Comparison of ENCODE assay signal across 22 cellular contexts in genomic region chr4:107376293-107376692, GRCh38.
"Had no signal": no experiment of that assay in that cellular context is flagged by ENCODE, and none has a peak within 500 bp of the region (broad histone marks: within the 10 kb centered on the region; RNA-seq: fewer than 3 reads in every experiment).

No MANE protein-coding gene starts in this region.

- H3K27ac ChIP-seq: KMS-11, SJSA1 had no signal

- ATAC-seq: activated CD8-positive, alpha-beta memory T cell treated with anti-CD3 and anti-CD28 coated beads, Interleukin-2, amount 10 ng/mL, durations not matched to agents 7 days and 5 days; activated naive CD4-positive, alpha-beta T cell treated with anti-CD3 and anti-CD28 coated beads, Interleukin-2, amount 50 U/mL, for 72 hours; activated naive CD8-positive, alpha-beta T cell treated with anti-CD3 and anti-CD28 coated beads, Interleukin-2, amount 50 U/mL, for 24 hours; PC-3 had no signal

- H3K9me3 ChIP-seq: SJSA1 had no signal

- H3K36me3 ChIP-seq: SJSA1 had no signal

- H3K4me2 ChIP-seq: KMS-11 had no signal

- H3K4me3 ChIP-seq: SJSA1 had no signal

- H3K27me3 ChIP-seq: SJSA1 had no signal

- DNase-seq: activated B cell treated with CpG ODN at 0.5 μM for 24 hours; activated CD4-positive, alpha-beta T cell treated with anti-CD3 and anti-CD28 coated beads for 1 hour; activated CD4-positive, alpha-beta T cell treated with anti-CD3 and anti-CD28 coated beads, Interleukin-2, amount 10 ng/mL, durations not matched to agents 24 days and 14 days; activated CD4-positive, alpha-beta T cell treated with anti-CD3 and anti-CD28 coated beads, Interleukin-2, amount 50 U/mL, for 48 hours; activated CD8-positive, alpha-beta memory T cell treated with anti-CD3 and anti-CD28 coated beads, Interleukin-2, amount 10 ng/mL, durations not matched to agents 7 days and 5 days; activated effector memory CD4-positive, alpha-beta T cell treated with Interleukin-2 at 50 U/mL for 16 hours; activated naive CD4-positive, alpha-beta T cell; activated naive CD8-positive, alpha-beta T cell treated with anti-CD3 and anti-CD28 coated beads, Interleukin-2, amount 50 U/mL, for 24 hours; activated T-cell treated with anti-CD3 and anti-CD28 coated beads, Interleukin-2, amount 50 U/mL, for 24 hours; amniotic stem cell; MM.1S; NCI-H1694; NCI-H2029; NCI-H2107; NCI-H446; NCI-H524; NCI-H82; PC-3; SHP77 had no signal
